ENCODE assay signal across 20 cellular contexts in genomic region chr10:99714446-99714845, GRCh38. TPM values are rescaled to one million over a fixed set of nuclear protein-coding genes. Genes with fewer than 3 reads are reported as not detected.
DNase-seq lines count a peak whose midpoint lies in the region; ATAC-seq and TF ChIP-seq lines count a peak whose summit lies in the region.
"Had no signal": no experiment of that assay in that cellular context is flagged by ENCODE, and none has a peak within 500 bp of the region (broad histone marks: within the 10 kb centered on the region; RNA-seq: fewer than 3 reads in every experiment).

No MANE protein-coding gene starts in this region.

- H3K36me3 ChIP-seq in spleen = peaks cover 0 to 96% (median 61%) of the 10 kb centered on the region in 6 donors

- no peak for TF ChIP-seq POLR2A in spleen (IDR thresholded peaks at IDR 0.05)

- intact Hi-C loops in spleen (cut with DNase I; ENCODE audit: low total_unique reads) = loop anchor here (10.0 kb wide), 1 partner anchor 100 kb away; no protein-coding TSS in a partner anchor
- intact Hi-C loops in left colon (cut with DNase I, micrococcal nuclease) = no loop called here

- in situ Hi-C loops in GM13976 (cut with MboI; ENCODE audit: low sequenced_read_pairs, unreplicated experiment) = loop anchor here (25.0 kb wide), 1 partner anchor 277 kb away; the partner anchor contains the start of gene GOT1

- H3K36me3 Mint-ChIP-seq in activated T-cell treated with anti-CD3 and anti-CD28 coated beads, Interleukin-2, amount 50 U/mL, for 24 hours (ENCODE audit: low read depth) = peaks cover 94% of the 10 kb centered on the region
- H3K36me3 Mint-ChIP-seq in HFFc6 (ENCODE audit: low read depth) (peaks cover 42% of the 10 kb centered on the region), chondrocyte (ENCODE audit: low read depth) (peaks cover 37% of the 10 kb centered on the region)

- H3K27ac ChIP-seq in spleen = peak overlapping the region in 7 of 8 donors; percentile 41 to 77 (median 61)
- H3K27ac ChIP-seq: 22Rv1; A549; BLaER1 treated with 17β-estradiol and CSF1 and Interleukin-3, amounts not matched to agents 10 nM and 100 nM; C4-2B had no signal

- H3K4me1 Mint-ChIP-seq in activated T-cell treated with anti-CD3 and anti-CD28 coated beads, Interleukin-2, amount 50 U/mL, for 24 hours (ENCODE audit: low read depth) = peaks cover 20% of the 10 kb centered on the region
- H3K4me1 Mint-ChIP-seq in HFFc6 (ENCODE audit: low read depth) (peaks cover 21% of the 10 kb centered on the region), chondrocyte (ENCODE audit: low read depth) (peaks cover 7% of the 10 kb centered on the region)
- H3K4me1 Mint-ChIP-seq: B cell had no signal

- no peak overlapping the region for H3K4me3 Mint-ChIP-seq in activated T-cell treated with anti-CD3 and anti-CD28 coated beads, Interleukin-2, amount 50 U/mL, for 24 hours
- no peak overlapping the region for H3K4me3 Mint-ChIP-seq in HFFc6
- no peak overlapping the region for H3K4me3 Mint-ChIP-seq in chondrocyte (ENCODE audit: unreplicated experiment)
- H3K4me3 Mint-ChIP-seq: B cell; CD4-positive, alpha-beta T cell; CD8-positive, alpha-beta T cell had no signal

- no peaks in the 10 kb centered on the region for H3K27me3 Mint-ChIP-seq in activated T-cell treated with anti-CD3 and anti-CD28 coated beads, Interleukin-2, amount 50 U/mL, for 24 hours
- no peaks in the 10 kb centered on the region; the same call in 1 of the 2 replicates for H3K27me3 Mint-ChIP-seq in HFFc6 (ENCODE audit: insufficient read depth)
- H3K27me3 Mint-ChIP-seq in chondrocyte (ENCODE audit: low read depth) = no peaks in the 10 kb centered on the region
- H3K27me3 Mint-ChIP-seq: B cell; CD4-positive, alpha-beta T cell had no signal

- no peak for ATAC-seq in left colon
- ATAC-seq: A549; CD8-positive, alpha-beta T cell had no signal

- H3K27ac Mint-ChIP-seq in activated T-cell treated with anti-CD3 and anti-CD28 coated beads, Interleukin-2, amount 50 U/mL, for 24 hours = peak overlapping the region; percentile 35
- H3K27ac Mint-ChIP-seq in HFFc6 = peak overlapping the region; percentile 5; the same call in 1 of the 2 replicates
- H3K27ac Mint-ChIP-seq in chondrocyte (ENCODE audit: unreplicated experiment) = peak overlapping the region; percentile 49
- H3K27ac Mint-ChIP-seq: B cell; CD4-positive, alpha-beta T cell; CD8-positive, alpha-beta T cell had no signal

- no peak for DNase-seq in activated T-cell treated with anti-CD3 and anti-CD28 coated beads, Interleukin-2, amount 50 U/mL, for 24 hours
- DNase-seq in activated T-cell treated with anti-CD3 and anti-CD28 coated beads, Interleukin-2, amount 50 U/mL, for 1 hour = no peak
- DNase-seq in HFFc6 (no peak), chondrocyte (ENCODE audit: low spot score) (no peak), spleen (no peak), left colon (no peak), GM13976 (ENCODE audit: low spot score) (no peak), NCI-H524 (lab: John Stamatoyannopoulos, UW) (no peak)
- DNase-seq: AML-193; Caco-2; Calu3; CD4-positive, alpha-beta T cell; CD8-positive, alpha-beta T cell; DMS79 treated with DMSO at 0.1 percent for 48 hours; GF-D8 had no signal

- H3K27me3 ChIP-seq in spleen (replicated peaks in 1 of 7) = no peaks in the 10 kb centered on the region
- H3K27me3 ChIP-seq: BLaER1 treated with 17β-estradiol and CSF1 and Interleukin-3, amounts not matched to agents 10 nM and 100 nM had no signal

- no peaks in the 10 kb centered on the region for H3K9me3 ChIP-seq in spleen
- H3K9me3 ChIP-seq: A549; BLaER1 treated with 17β-estradiol and CSF1 and Interleukin-3, amounts not matched to agents 10 nM and 100 nM; Caco-2 had no signal

- WGBS in spleen, 5 donors = 81 to 90% (median 83%) methylated on average over 5 of the region's 5 CpGs

- no peak overlapping the region for H3K4me3 ChIP-seq in spleen
- H3K4me3 ChIP-seq: A549; BLaER1 treated with 17β-estradiol and CSF1 and Interleukin-3, amounts not matched to agents 10 nM and 100 nM had no signal

- H3K4me1 ChIP-seq in spleen = peaks cover 0 to 32% (median 2%) of the 10 kb centered on the region in 6 donors
- H3K4me1 ChIP-seq: Caco-2 had no signal

- TF ChIP-seq CTCF in HFFc6 (IDR thresholded peaks at IDR 0.05) (no peak), chondrocyte (IDR thresholded peaks at IDR 0.05) (no peak), spleen (IDR thresholded peaks at IDR 0.05 in 8 of 11, conservative IDR thresholded peaks at IDR 0.05 in 3 of 11) (no peak), GM13976 (IDR thresholded peaks at IDR 0.05; ENCODE audit: borderline replicate concordance, control extremely low read depth, extremely low read depth, insufficient read depth, missing control alignments) (no peak)

- H3K9me3 Mint-ChIP-seq in activated T-cell treated with anti-CD3 and anti-CD28 coated beads, Interleukin-2, amount 50 U/mL, for 24 hours = no peaks in the 10 kb centered on the region
- H3K9me3 Mint-ChIP-seq in HFFc6 (no peaks in the 10 kb centered on the region), chondrocyte (ENCODE audit: low read depth) (no peaks in the 10 kb centered on the region)
- H3K9me3 Mint-ChIP-seq: CD4-positive, alpha-beta T cell; CD8-positive, alpha-beta T cell had no signal

RNA-seq across cellular contexts. Expression of gene COX15, which starts 17.5 kb away (rescaled TPM):
- total RNA-seq in HFFc6 (2021; fragmentation: NEBNext Ultra II Directional; extraction: Animal tissue kit (Norgen Biotek cat#: 25700)) = 10 to 100 TPM; 36.7 to 42.1 (median 38.7) TPM
- 20.8 to 29.8 TPM (median 21.3 TPM) in 3 replicates for total RNA-seq in chondrocyte
- 10 to 100 TPM; 34.1 to 51.1 (median 37.5) TPM for total RNA-seq in spleen
- 10 to 100 TPM; 14.1 to 19.5 (median 14.8) TPM for polyA plus RNA-seq in spleen
- 10 to 100 TPM; 41.4 to 43.5 TPM for total RNA-seq in left colon

RNA-seq across cellular contexts. Expression of gene CUTC, which starts 17.6 kb away (rescaled TPM):
- 10 to 100 TPM; 11.2 to 15.2 (median 12.4) TPM for total RNA-seq in HFFc6 (2021; fragmentation: NEBNext Ultra II Directional; extraction: Animal tissue kit (Norgen Biotek cat#: 25700))
- total RNA-seq in chondrocyte (14.4 to 19.1 TPM (median 14.5 TPM) in 3 replicates), spleen (10 to 100 TPM; 25.2 to 42.0 (median 32.6) TPM), left colon (10 to 100 TPM; 10.1 to 13.7 TPM)
- polyA plus RNA-seq in spleen = 10 to 100 TPM; 37.0 to 50.5 (median 43.9) TPM

RNA-seq across cellular contexts. Expression of gene ENTPD7, which starts 55.1 kb away (rescaled TPM):
- total RNA-seq in HFFc6 (2021; fragmentation: NEBNext Ultra II Directional; extraction: Animal tissue kit (Norgen Biotek cat#: 25700)) = 10 to 100 TPM; 11.1 to 17.0 (median 13.6) TPM
- total RNA-seq in chondrocyte (28.8 to 32.3 TPM (median 29.5 TPM) in 3 replicates), spleen (10 to 100 TPM in 6 of 7 donors, 1 to 10 TPM in 1; 9.7 to 17.5 (median 12.8) TPM), left colon (10 to 100 TPM; 20.2 to 21.5 TPM)
- polyA plus RNA-seq in spleen = 1 to 10 TPM in 1 of 3 donors, under 1 TPM in 2; 0.48 to 1.1 (median 0.62) TPM
